17 cellular contexts compared by ENCODE assay signal in the genomic region with DNA sequence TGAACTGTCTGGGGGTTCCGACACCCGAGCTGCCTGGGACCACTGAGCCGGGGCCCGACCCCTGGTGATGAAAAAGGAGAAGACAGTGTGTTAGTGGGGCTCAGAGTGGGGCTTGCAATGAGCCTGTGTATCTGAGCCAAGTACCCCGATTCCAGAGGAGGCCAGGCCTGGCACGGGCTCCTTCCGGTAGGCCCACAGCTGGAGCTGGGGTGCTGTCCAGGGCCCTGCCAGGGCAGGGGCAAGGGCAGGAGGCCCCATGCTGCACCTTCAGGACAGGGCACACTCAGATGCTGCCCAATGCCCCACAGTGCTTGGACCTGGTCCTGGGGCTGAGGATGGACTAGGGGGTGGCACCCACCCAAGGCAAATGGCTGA.
"Had no signal": no experiment of that assay in that cellular context is flagged by ENCODE, and none has a peak within 500 bp of the region (broad histone marks: within the 10 kb centered on the region; RNA-seq: fewer than 3 reads in every experiment).

No MANE protein-coding gene starts in this region.

- ATAC-seq: activated CD8-positive, alpha-beta T cell treated with anti-CD3 and anti-CD28 coated beads for 36 hours; activated T-helper 17 cell treated with anti-CD3 and anti-CD28 coated beads, Interleukin-2, amount 50 U/mL, for 72 hours; pancreas; stimulated activated naive B cell treated with anti-CD40 and anti-IgM and Interleukin-4, amounts not matched to agents 10 μg/mL and 1 μg/mL and 100 μg/mL, for 72 hours had no signal

- H3K9me3 ChIP-seq: colonic mucosa, left ventricle myocardium inferior, pancreas, sigmoid colon had no signal

- DNase-seq: activated CD4-positive, alpha-beta T cell treated with anti-CD3 and anti-CD28 coated beads, Interleukin-2, amount 10 ng/mL, durations not matched to agents 24 days and 14 days; activated CD8-positive, alpha-beta T cell treated with anti-CD3 and anti-CD28 coated beads for 36 hours; activated naive CD4-positive, alpha-beta T cell; activated naive CD8-positive, alpha-beta T cell treated with anti-CD3 and anti-CD28 coated beads for 36 hours; activated T-cell treated with anti-CD3 and anti-CD28 coated beads, Interleukin-2, amount 50 U/mL, for 1 hour; amniotic stem cell; central memory CD4-positive, alpha-beta T cell; colonic mucosa; foreskin melanocyte; kidney; left ventricle myocardium inferior; pancreas; sigmoid colon; stimulated activated naive B cell treated with anti-CD40 and anti-IgM and Interleukin-4, amounts not matched to agents 10 μg/mL and 1 μg/mL and 100 μg/mL, for 72 hours had no signal

- H3K27ac Mint-ChIP-seq: activated CD4-positive, alpha-beta T cell treated with anti-CD3 and anti-CD28 coated beads, Interleukin-2, amount 10 ng/mL, durations not matched to agents 24 days and 14 days; activated CD8-positive, alpha-beta T cell treated with anti-CD3 and anti-CD28 coated beads for 36 hours; activated naive CD8-positive, alpha-beta T cell treated with anti-CD3 and anti-CD28 coated beads for 36 hours; activated T-helper 17 cell treated with anti-CD3 and anti-CD28 coated beads, Interleukin-2, amount 50 U/mL, for 72 hours; stimulated activated naive B cell treated with anti-CD40 and anti-IgM and Interleukin-4, amounts not matched to agents 10 μg/mL and 1 μg/mL and 100 μg/mL, for 72 hours; T-helper 2 cell treated with Interferon-gamma antibody and Interleukin-4, amounts not matched to agents 5 μg/mL and 100 μg/mL, for 36 hours had no signal

- H3K4me3 Mint-ChIP-seq: activated CD4-positive, alpha-beta T cell treated with anti-CD3 and anti-CD28 coated beads, Interleukin-2, amount 10 ng/mL, durations not matched to agents 24 days and 14 days; activated CD8-positive, alpha-beta T cell treated with anti-CD3 and anti-CD28 coated beads for 36 hours; activated naive CD8-positive, alpha-beta T cell treated with anti-CD3 and anti-CD28 coated beads for 36 hours; activated T-helper 17 cell treated with anti-CD3 and anti-CD28 coated beads, Interleukin-2, amount 50 U/mL, for 72 hours; stimulated activated naive B cell treated with anti-CD40 and anti-IgM and Interleukin-4, amounts not matched to agents 10 μg/mL and 1 μg/mL and 100 μg/mL, for 72 hours; T-helper 2 cell treated with Interferon-gamma antibody and Interleukin-4, amounts not matched to agents 5 μg/mL and 100 μg/mL, for 36 hours had no signal

- H3K27ac ChIP-seq: colonic mucosa, left ventricle myocardium inferior, pancreas, sigmoid colon, spleen had no signal

- H3K27me3 ChIP-seq: colonic mucosa, pancreas, sigmoid colon, spleen had no signal

- H3K9me3 Mint-ChIP-seq: activated CD4-positive, alpha-beta T cell treated with anti-CD3 and anti-CD28 coated beads, Interleukin-2, amount 10 ng/mL, durations not matched to agents 24 days and 14 days; activated T-helper 17 cell treated with anti-CD3 and anti-CD28 coated beads, Interleukin-2, amount 50 U/mL, for 72 hours had no signal

- H3K27me3 Mint-ChIP-seq: activated CD4-positive, alpha-beta T cell treated with anti-CD3 and anti-CD28 coated beads, Interleukin-2, amount 10 ng/mL, durations not matched to agents 24 days and 14 days; activated CD8-positive, alpha-beta T cell treated with anti-CD3 and anti-CD28 coated beads for 36 hours; activated naive CD8-positive, alpha-beta T cell treated with anti-CD3 and anti-CD28 coated beads for 36 hours; activated T-helper 17 cell treated with anti-CD3 and anti-CD28 coated beads, Interleukin-2, amount 50 U/mL, for 72 hours; stimulated activated naive B cell treated with anti-CD40 and anti-IgM and Interleukin-4, amounts not matched to agents 10 μg/mL and 1 μg/mL and 100 μg/mL, for 72 hours had no signal

- H3K4me1 ChIP-seq: colonic mucosa, pancreas, sigmoid colon had no signal

- H3K4me3 ChIP-seq: colonic mucosa, left ventricle myocardium inferior, pancreas, sigmoid colon, spleen had no signal
